In the genomic region with DNA sequence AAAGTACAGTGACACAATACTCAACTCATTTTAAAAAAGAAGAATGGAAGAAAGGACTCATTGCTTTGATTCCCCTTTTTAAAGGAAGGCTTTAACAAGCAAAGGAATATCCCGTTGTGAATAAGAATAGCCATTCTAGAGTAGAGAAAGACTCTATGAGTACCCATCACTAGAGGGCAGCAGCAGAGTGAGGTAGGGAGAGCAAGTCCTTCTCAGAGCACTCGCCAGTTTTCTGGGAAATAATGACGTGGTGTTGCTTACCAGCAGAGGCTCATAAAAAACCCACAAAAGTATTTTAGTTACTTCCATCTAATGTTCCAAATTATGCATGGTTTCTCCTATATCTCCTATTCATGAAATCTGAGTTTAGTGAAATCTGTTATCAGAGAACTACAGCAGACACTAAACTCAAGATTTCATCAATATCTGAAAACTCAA, we compare ENCODE assay signal across 8 cellular contexts.
DNase-seq lines count a peak whose midpoint lies in the region; ATAC-seq and TF ChIP-seq lines count a peak whose summit lies in the region.

No MANE protein-coding gene starts in this region.

- no peak overlapping the region for H3K9ac ChIP-seq in smooth muscle cell (ENCODE audit: low read depth)

- H3F3A ChIP-seq in smooth muscle cell (ENCODE audit: low read depth), result peaks cover 8% of the 10 kb centered on the region

- no peak overlapping the region for H3K4me3 ChIP-seq in smooth muscle cell

- no peaks in the 10 kb centered on the region for H3K9me3 ChIP-seq in smooth muscle cell (replicated peaks; ENCODE audit: low read depth)

- H4K20me1 ChIP-seq in smooth muscle cell (ENCODE audit: low read depth), result no peaks in the 10 kb centered on the region

- H3K4me3 Mint-ChIP-seq in T-helper 1 cell treated with Interleukin-12 subunit alpha and Interleukin-12 subunit beta and Interleukin-4 antibody, amounts not matched to agents 30 μg/mL and 1 μg/mL, for 36 hours, result no peak overlapping the region

- H3K36me3 ChIP-seq in smooth muscle cell (ENCODE audit: low read depth), result peaks cover 14% of the 10 kb centered on the region

- DNase-seq in NCI-H1694 (lab: John Stamatoyannopoulos, UW) (peak; percentile 89), astrocyte of the hippocampus (ENCODE audit: low read depth, low spot score) (peak; percentile 92), hypothalamus (lab: John Stamatoyannopoulos, UW) (peak in 30 of 51 donors; percentile 6 to 84 (median 51)), smooth muscle cell (lab: John Stamatoyannopoulos, UW; ENCODE audit: unreplicated experiment) (no peak), GOT3 (lab: John Stamatoyannopoulos, UW) (no peak)

- peak; percentile 82 for ATAC-seq in HG02798 (IDR thresholded peaks at IDR 0.05; ENCODE audit: poor library complexity, unreplicated experiment)

- H3K36me3 Mint-ChIP-seq in T-helper 1 cell treated with Interleukin-12 subunit alpha and Interleukin-12 subunit beta and Interleukin-4 antibody, amounts not matched to agents 30 μg/mL and 1 μg/mL, for 36 hours (ENCODE audit: low read depth), result peaks cover 25% of the 10 kb centered on the region

- H3K27me3 Mint-ChIP-seq in T-helper 1 cell treated with Interleukin-12 subunit alpha and Interleukin-12 subunit beta and Interleukin-4 antibody, amounts not matched to agents 30 μg/mL and 1 μg/mL, for 36 hours (ENCODE audit: low read depth), result no peaks in the 10 kb centered on the region

- TF ChIP-seq CTCF in GM12874 (IDR thresholded peaks at IDR 0.05; ENCODE audit: insufficient read depth, low read depth, low read length) (peak; percentile 68), smooth muscle cell (IDR thresholded peaks at IDR 0.05; ENCODE audit: borderline replicate concordance, insufficient read depth, poor library complexity, severe bottlenecking) (peak; percentile 75)

- H3K79me2 ChIP-seq in smooth muscle cell (ENCODE audit: low read depth), result no peaks in the 10 kb centered on the region

- no peaks in the 10 kb centered on the region for H3K27me3 ChIP-seq in smooth muscle cell (ENCODE audit: low read depth)

- H3K4me1 ChIP-seq in smooth muscle cell (ENCODE audit: low read depth), result peaks cover 4% of the 10 kb centered on the region

- WGBS in smooth muscle cell (ENCODE audit: low lambda C conversion rate), result 5% methylated on average over 3 of the region's 3 CpGs

- H2AFZ ChIP-seq in smooth muscle cell (ENCODE audit: low read depth), result no peak overlapping the region

- no peaks in the 10 kb centered on the region for H3K9me3 Mint-ChIP-seq in T-helper 1 cell treated with Interleukin-12 subunit alpha and Interleukin-12 subunit beta and Interleukin-4 antibody, amounts not matched to agents 30 μg/mL and 1 μg/mL, for 36 hours

- peak overlapping the region; percentile 20 for H3K27ac ChIP-seq in smooth muscle cell (ENCODE audit: low read depth)

- H3K4me1 Mint-ChIP-seq in T-helper 1 cell treated with Interleukin-12 subunit alpha and Interleukin-12 subunit beta and Interleukin-4 antibody, amounts not matched to agents 30 μg/mL and 1 μg/mL, for 36 hours (ENCODE audit: low read depth), result peaks cover 14% of the 10 kb centered on the region

- H3K27ac Mint-ChIP-seq in T-helper 1 cell treated with Interleukin-12 subunit alpha and Interleukin-12 subunit beta and Interleukin-4 antibody, amounts not matched to agents 30 μg/mL and 1 μg/mL, for 36 hours, result peak overlapping the region; percentile 50

- H3K4me2 ChIP-seq in smooth muscle cell, result no peak overlapping the region

Comparison
In these comparisons a context has a peak if more than half of its experiments do, and no peak if none do; other contexts are left out.
1. DNase-seq: peak in NCI-H1694 (single experiment), astrocyte of the hippocampus (single experiment) and hypothalamus (30 of 51); none in smooth muscle cell (single experiment) and GOT3 (single experiment).